In the genomic region with DNA sequence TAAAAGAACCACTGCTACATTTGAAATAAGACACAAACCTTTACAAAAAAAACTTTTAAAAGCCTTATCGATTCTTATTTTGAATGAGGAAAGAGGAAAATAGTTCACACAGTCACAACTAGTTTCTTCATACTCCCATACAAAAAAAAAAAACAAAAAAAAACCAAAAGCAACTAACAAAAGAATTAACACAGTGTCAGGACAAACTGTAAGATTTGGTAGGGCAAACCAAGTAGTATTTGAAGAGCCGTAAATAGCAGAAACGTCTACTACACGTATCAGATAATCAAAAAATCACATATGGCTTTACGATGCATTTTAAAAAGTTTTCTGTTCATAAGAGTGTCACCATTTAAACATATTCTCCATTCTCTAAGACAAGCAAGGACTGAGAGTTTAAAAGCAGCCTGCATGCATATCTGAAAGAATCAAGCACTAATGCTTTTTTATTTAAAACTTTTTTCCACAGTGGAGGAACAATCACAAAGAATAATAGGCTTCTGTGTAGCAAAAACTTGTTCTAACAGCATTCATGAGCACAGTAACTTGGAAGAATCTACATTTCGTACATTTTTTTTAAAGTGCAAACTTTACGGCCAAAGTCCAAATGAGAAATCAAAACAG, we compare ENCODE assay signal across 8 cellular contexts. TPM values are rescaled to one million over a fixed set of nuclear protein-coding genes. Genes with fewer than 3 reads are reported as not detected.
DNase-seq lines count a peak whose midpoint lies in the region; ATAC-seq, FAIRE-seq and TF ChIP-seq lines count a peak whose summit lies in the region.

No MANE protein-coding gene starts in this region.

- H3K4me1 Mint-ChIP-seq in activated naive CD8-positive, alpha-beta T cell treated with anti-CD3 and anti-CD28 coated beads for 36 hours, result peaks cover 56% of the 10 kb centered on the region
- peaks cover 28 to 50% of the 10 kb centered on the region in 2 donors for H3K4me1 Mint-ChIP-seq in stimulated activated naive B cell treated with anti-CD40 and anti-IgM and Interleukin-4, amounts not matched to agents 10 μg/mL and 1 μg/mL and 100 μg/mL, for 72 hours

- peaks cover 3% of the 10 kb centered on the region for H3K9me3 Mint-ChIP-seq in activated naive CD8-positive, alpha-beta T cell treated with anti-CD3 and anti-CD28 coated beads for 36 hours
- peaks cover 0 to 2% of the 10 kb centered on the region in 2 donors for H3K9me3 Mint-ChIP-seq in stimulated activated naive B cell treated with anti-CD40 and anti-IgM and Interleukin-4, amounts not matched to agents 10 μg/mL and 1 μg/mL and 100 μg/mL, for 72 hours

- H3K27ac Mint-ChIP-seq in activated naive CD8-positive, alpha-beta T cell treated with anti-CD3 and anti-CD28 coated beads for 36 hours, result peak overlapping the region; percentile 94
- H3K27ac Mint-ChIP-seq in stimulated activated naive B cell treated with anti-CD40 and anti-IgM and Interleukin-4, amounts not matched to agents 10 μg/mL and 1 μg/mL and 100 μg/mL, for 72 hours, result peak overlapping the region; percentile 98

- H3K9me3 ChIP-seq in HUES6 (ENCODE audit: control insufficient read depth, insufficient read depth, low read depth, low read length), result no peaks in the 10 kb centered on the region

- H3K27ac ChIP-seq in HUES6 (ENCODE audit: low read depth, low read length), result no peak overlapping the region; the same call in 1 of the 2 replicates

- H3K36me3 ChIP-seq in HUES6 (ENCODE audit: control insufficient read depth, insufficient read depth, low read length), result no peaks in the 10 kb centered on the region

- peak overlapping the region; percentile 100 for H3K4me3 Mint-ChIP-seq in activated naive CD8-positive, alpha-beta T cell treated with anti-CD3 and anti-CD28 coated beads for 36 hours
- H3K4me3 Mint-ChIP-seq in stimulated activated naive B cell treated with anti-CD40 and anti-IgM and Interleukin-4, amounts not matched to agents 10 μg/mL and 1 μg/mL and 100 μg/mL, for 72 hours, result peak overlapping the region; percentile 97 to 99

- DNase-seq in activated naive CD8-positive, alpha-beta T cell treated with anti-CD3 and anti-CD28 coated beads for 36 hours, result no peak
- DNase-seq in stimulated activated naive B cell treated with anti-CD40 and anti-IgM and Interleukin-4, amounts not matched to agents 10 μg/mL and 1 μg/mL and 100 μg/mL, for 72 hours, result no peak
- DNase-seq in RKO (ENCODE audit: low spot score), result no peak
- DNase-seq in H54 (ENCODE audit: insufficient read length, low spot score), result no peak
- no peak for DNase-seq in cerebellum (ENCODE audit: low spot score)
- no peak for DNase-seq in hypothalamus (lab: John Stamatoyannopoulos, UW)

- peak overlapping the region; percentile 95 for H3K9ac ChIP-seq in HUES6 (ENCODE audit: low read length)

- H3K36me3 Mint-ChIP-seq in activated naive CD8-positive, alpha-beta T cell treated with anti-CD3 and anti-CD28 coated beads for 36 hours, result peaks cover 22% of the 10 kb centered on the region
- H3K36me3 Mint-ChIP-seq in stimulated activated naive B cell treated with anti-CD40 and anti-IgM and Interleukin-4, amounts not matched to agents 10 μg/mL and 1 μg/mL and 100 μg/mL, for 72 hours, result peaks cover 16 to 34% of the 10 kb centered on the region in 2 donors

- no peaks in the 10 kb centered on the region for H3K27me3 ChIP-seq in HUES6 (ENCODE audit: control insufficient read depth, insufficient read depth, low read length)

- no peak for ATAC-seq in stimulated activated naive B cell treated with anti-CD40 and anti-IgM and Interleukin-4, amounts not matched to agents 10 μg/mL and 1 μg/mL and 100 μg/mL, for 72 hours (replicated peaks)

- TF ChIP-seq POLR2A in H54 (IDR thresholded peaks at IDR 0.05; ENCODE audit: low read depth, low read length), result no peak

- H3K27me3 Mint-ChIP-seq in activated naive CD8-positive, alpha-beta T cell treated with anti-CD3 and anti-CD28 coated beads for 36 hours, result no peaks in the 10 kb centered on the region
- H3K27me3 Mint-ChIP-seq in stimulated activated naive B cell treated with anti-CD40 and anti-IgM and Interleukin-4, amounts not matched to agents 10 μg/mL and 1 μg/mL and 100 μg/mL, for 72 hours, result no peaks in the 10 kb centered on the region

- H3K4me3 ChIP-seq in HUES6 (ENCODE audit: low read depth, low read length), result peak overlapping the region; percentile 96

- FAIRE-seq in islet of Langerhans (lab: Jason Lieb, UNC) (peak; percentile 27), H54 (lab: Jason Lieb, UNC) (no peak)

- H3K4me1 ChIP-seq in HUES6 (ENCODE audit: control insufficient read depth, insufficient read depth, low read length), result peaks cover 19% of the 10 kb centered on the region

RNA-seq across cellular contexts. Expression of a gene that starts 2.2 kb away (rescaled TPM):
- 10 to 100 TPM; 35.8 to 41.1 TPM for total RNA-seq in activated naive CD8-positive, alpha-beta T cell treated with anti-CD3 and anti-CD28 coated beads for 36 hours
- total RNA-seq in cerebellum, result 440 TPM

Comparison
In these comparisons a context has a peak if more than half of its experiments do, and no peak if none do; other contexts are left out.
1. RNA of a gene that starts 2.2 kb away (total RNA-seq): 440 TPM in cerebellum (single experiment); 35.8 to 41.1 TPM in activated naive CD8-positive, alpha-beta T cell treated with anti-CD3 and anti-CD28 coated beads for 36 hours; every median in the first group is over 10 times any median in the second.